Comparison of ENCODE assay signal across 2 cellular contexts in genomic region chr3:101945980-101946379, GRCh38.
TF ChIP-seq lines count a peak whose summit lies in the region.

No MANE protein-coding gene starts in this region.

TF ChIP-seq in IMR-90, 13 proteins besides CTCF, POLR2A, EP300 and RAD21:
- TF ChIP-seq MXI1 (IDR thresholded peaks at IDR 0.05; ENCODE audit: borderline replicate concordance, low read depth, low read length) (no peak), USF2 (IDR thresholded peaks at IDR 0.05; ENCODE audit: low read depth, low read length) (no peak), RCOR1 (IDR thresholded peaks at IDR 0.05; ENCODE audit: insufficient replicate concordance, low read length) (no peak), NFE2L2 (IDR thresholded peaks at IDR 0.05; ENCODE audit: low read depth, low read length) (no peak), SMC3 (IDR thresholded peaks at IDR 0.05; ENCODE audit: low read depth, low read length) (no peak), CEBPB (IDR thresholded peaks at IDR 0.05; ENCODE audit: low read depth, low read length) (no peak), FOS (IDR thresholded peaks at IDR 0.05; ENCODE audit: low read depth, low read length) (no peak), BHLHE40 (IDR thresholded peaks at IDR 0.05; ENCODE audit: low read depth, low read length) (no peak), MAZ (IDR thresholded peaks at IDR 0.05; ENCODE audit: borderline replicate concordance, low read depth, low read length) (no peak), CHD1 (IDR thresholded peaks at IDR 0.05; ENCODE audit: low read depth, low read length) (no peak), MAFK (IDR thresholded peaks at IDR 0.05; ENCODE audit: low read depth, low read length) (no peak), RFX5 (IDR thresholded peaks at IDR 0.05; ENCODE audit: low read depth, low read length) (no peak)
- TF ChIP-seq, protein P1, sequence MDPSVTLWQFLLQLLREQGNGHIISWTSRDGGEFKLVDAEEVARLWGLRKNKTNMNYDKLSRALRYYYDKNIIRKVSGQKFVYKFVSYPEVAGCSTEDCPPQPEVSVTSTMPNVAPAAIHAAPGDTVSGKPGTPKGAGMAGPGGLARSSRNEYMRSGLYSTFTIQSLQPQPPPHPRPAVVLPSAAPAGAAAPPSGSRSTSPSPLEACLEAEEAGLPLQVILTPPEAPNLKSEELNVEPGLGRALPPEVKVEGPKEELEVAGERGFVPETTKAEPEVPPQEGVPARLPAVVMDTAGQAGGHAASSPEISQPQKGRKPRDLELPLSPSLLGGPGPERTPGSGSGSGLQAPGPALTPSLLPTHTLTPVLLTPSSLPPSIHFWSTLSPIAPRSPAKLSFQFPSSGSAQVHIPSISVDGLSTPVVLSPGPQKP (IDR thresholded peaks at IDR 0.05; ENCODE audit: borderline replicate concordance, low read depth, low read length) = no peak

TF ChIP-seq in HEK293T, 16 proteins besides CTCF, POLR2A, EP300 and RAD21:
- TF ChIP-seq FOXA1 (IDR thresholded peaks at IDR 0.05) (no peak), SP1 (IDR thresholded peaks at IDR 0.05) (no peak), LEF1 (IDR thresholded peaks at IDR 0.05; ENCODE audit: borderline replicate concordance) (no peak), NFRKB (IDR thresholded peaks at IDR 0.05) (no peak), CTBP1 (IDR thresholded peaks at IDR 0.05; ENCODE audit: borderline replicate concordance) (no peak), SUZ12 (IDR thresholded peaks at IDR 0.05) (no peak), ZNF384 (IDR thresholded peaks at IDR 0.05) (no peak)
